Comparison of ENCODE assay signal across 8 cellular contexts in the genomic region with DNA sequence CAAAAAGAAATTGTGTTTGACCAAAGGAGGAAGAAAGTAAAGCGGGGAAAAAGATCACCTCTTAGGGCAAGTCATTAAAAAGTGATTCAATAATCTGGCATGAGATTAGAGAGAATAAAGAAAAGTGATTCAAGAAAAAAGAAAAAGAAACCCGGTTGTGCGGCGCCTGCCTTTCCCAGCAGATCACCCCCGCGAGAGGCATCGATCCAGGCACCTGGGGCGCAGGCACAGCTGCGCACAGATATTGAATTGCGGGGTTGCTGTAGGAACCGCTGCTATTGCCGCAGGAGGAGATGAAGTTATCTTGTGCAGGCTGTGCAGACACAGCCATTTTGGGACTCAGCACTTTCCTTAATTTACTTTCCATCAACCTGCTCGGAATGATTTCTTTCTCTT.
DNase-seq lines count a peak whose midpoint lies in the region; ATAC-seq and TF ChIP-seq lines count a peak whose summit lies in the region.

No MANE protein-coding gene starts in this region.

- H3K4me3 ChIP-seq in AG10803 (ENCODE audit: low read length), result peak overlapping the region; percentile 72
- peak overlapping the region; percentile 79 for H3K4me3 ChIP-seq in PC-9
- H3K4me3 ChIP-seq in dorsolateral prefrontal cortex, result peak overlapping the region; percentile 36 to 88 (median 71)
- H3K4me3 ChIP-seq in mononuclear cell (ENCODE audit: low read length), result peak overlapping the region; percentile 69

- peaks cover 8% of the 10 kb centered on the region for H3K27me3 Mint-ChIP-seq in type B pancreatic cell

- no peaks in the 10 kb centered on the region for H4K20me1 ChIP-seq in PC-9 (ENCODE audit: insufficient read depth)

- TF ChIP-seq CTCF in AG10803 (conservative IDR thresholded peaks at IDR 0.05; ENCODE audit: low read length) (no peak), PC-9 (conservative IDR thresholded peaks at IDR 0.05) (no peak; the same call in 1 of the 2 replicates), dorsolateral prefrontal cortex (IDR thresholded peaks at IDR 0.05 in 54 of 56, conservative IDR thresholded peaks at IDR 0.05 in 2 of 56; ENCODE audit: low read depth in 1 of 56, partially characterized antibody in 56 of 56) (peak in 49 of 56 donors; percentile 1 to 77 (median 49)), type B pancreatic cell (conservative IDR thresholded peaks at IDR 0.05) (peak; percentile 60)

- H3K9me3 ChIP-seq in PC-9 (ENCODE audit: insufficient read depth, low read depth) (0 out of 2 replicates have a peak, but pooled peaks cover 7% of the 10 kb centered on the region), mononuclear cell (ENCODE audit: low read depth, low read length) (no peaks in the 10 kb centered on the region)

- peak overlapping the region; percentile 79 for H3K27ac Mint-ChIP-seq in type B pancreatic cell

- DNase-seq in AG10803 (ENCODE audit: low read depth) (no peak), PC-9 (no peak), dorsolateral prefrontal cortex (peak in 7 of 10 donors; percentile 23 to 69 (median 47)), type B pancreatic cell (ENCODE audit: extremely low spot score, unreplicated experiment) (no peak), NCI-H1930 (lab: John Stamatoyannopoulos, UW) (no peak)

- no peaks in the 10 kb centered on the region for H3K9me2 ChIP-seq in PC-9 (ENCODE audit: insufficient read depth)

- H3K4me1 Mint-ChIP-seq in type B pancreatic cell (ENCODE audit: unreplicated experiment), result peaks cover 4% of the 10 kb centered on the region

- CTCF ChIA-PET in PC-9 (lab: Charles Lee), result interaction anchor here (0.6 to 1.6 kb wide), 7 partner anchors 18 to 611 kb away, joined by 3 to 10 read pairs (median 4); no protein-coding TSS in a partner anchor

- H3K27me3 ChIP-seq in PC-9 (ENCODE audit: insufficient read depth, low read depth), result no peaks in the 10 kb centered on the region
- no peaks in the 10 kb centered on the region for H3K27me3 ChIP-seq in dorsolateral prefrontal cortex
- no peaks in the 10 kb centered on the region for H3K27me3 ChIP-seq in mononuclear cell (ENCODE audit: insufficient read depth, low read length)

- H3K36me3 ChIP-seq in PC-9 (ENCODE audit: low read depth), result no peaks in the 10 kb centered on the region

- peaks cover 4% of the 10 kb centered on the region for H3K36me3 Mint-ChIP-seq in type B pancreatic cell

- no peaks in the 10 kb centered on the region for H3K79me2 ChIP-seq in PC-9 (ENCODE audit: low read depth)

- no TSS peak for BruUV-seq in PC-9 (replicated peaks; lab: Mats Ljungman, UMichigan)

- H2AFZ ChIP-seq in PC-9, result peak overlapping the region; percentile 95

- intact Hi-C loops in PC-9 (cut with micrococcal nuclease; ENCODE audit: unreplicated experiment), result loop anchor here (1.0 to 10.0 kb wide), 5 partner anchors 27 to 328 kb away; a partner anchor contains a TSS
- intact Hi-C loops in dorsolateral prefrontal cortex (cut with DNase I), result loop anchor here (2.0 to 10.0 kb wide), 3 partner anchors 184 to 330 kb away; a partner anchor contains a TSS

- peaks cover 4% of the 10 kb centered on the region; the same call in 1 of the 2 replicates for H3F3A ChIP-seq in PC-9 (ENCODE audit: insufficient read depth, low read depth)

- peak overlapping the region; percentile 92 for H3K4me3 Mint-ChIP-seq in type B pancreatic cell

- H3K9me3 Mint-ChIP-seq in type B pancreatic cell, result no peaks in the 10 kb centered on the region

- peak; percentile 19 for ATAC-seq in GM21723 (IDR thresholded peaks at IDR 0.05; ENCODE audit: unreplicated experiment)
- ATAC-seq in HG02981 (IDR thresholded peaks at IDR 0.05; ENCODE audit: unreplicated experiment), result no peak

- H3K4me2 ChIP-seq in PC-9, result peak overlapping the region; percentile 89

- H3K4me1 ChIP-seq in PC-9 (replicated peaks; ENCODE audit: insufficient read depth), result peaks cover 6% of the 10 kb centered on the region
- peaks cover 17% of the 10 kb centered on the region for H3K4me1 ChIP-seq in mononuclear cell (ENCODE audit: insufficient read depth, low read length)

- H3K27ac ChIP-seq in PC-9 (0 out of 2 replicates have a peak overlapping the region, but pooled peaks have one; percentile 27), dorsolateral prefrontal cortex (peak overlapping the region in 58 of 59 donors; percentile 20 to 95 (median 84))

- POLR2A ChIA-PET in PC-9 (lab: Charles Lee; ENCODE audit: unreplicated experiment), result interaction anchor here (0.6 kb wide), 1 partner anchor 66 kb away, joined by 23 read pairs; no protein-coding TSS in a partner anchor

Comparison
In these comparisons a context has a peak if more than half of its experiments do, and no peak if none do; other contexts are left out.
1. DNase-seq: peak in dorsolateral prefrontal cortex (7 of 10); none in AG10803 (single experiment), PC-9 (0 of 2), type B pancreatic cell (single experiment) and NCI-H1930 (0 of 2).
2. CTCF ChIP-seq: peak in dorsolateral prefrontal cortex (49 of 56) and type B pancreatic cell (single experiment); none in AG10803 (single experiment) and PC-9 (single experiment).
3. Peak in every context shown above with its lines, with median percentiles within 50 percentile points of each other: H3K4me3 ChIP-seq.